8 cellular contexts compared by ENCODE assay signal in genomic region chr10:3811331-3811870, GRCh38. TPM values are rescaled to one million over a fixed set of nuclear protein-coding genes. Genes with fewer than 3 reads are reported as not detected.
A peak's percentile ranks its signal among the peaks of the same experiment; 100 is the strongest.
DNase-seq lines count a peak whose midpoint lies in the region; ATAC-seq and TF ChIP-seq lines count a peak whose summit lies in the region.

No MANE protein-coding gene starts in this region.

- no peaks in the 10 kb centered on the region for H4K20me1 ChIP-seq in smooth muscle cell (ENCODE audit: low read depth)

- DNase-seq in ELR (ENCODE audit: low read depth) (peak; percentile 70), Right ventricle myocardium superior (no peak), smooth muscle cell (lab: John Stamatoyannopoulos, UW; ENCODE audit: unreplicated experiment) (no peak), NCI-H2227 treated with DMSO at 0.1 percent for 48 hours (lab: John Stamatoyannopoulos, UW) (no peak), endodermal cell (no peak)

- H3K27me3 Mint-ChIP-seq in activated T-helper 17 cell treated with anti-CD3 and anti-CD28 coated beads, Interleukin-2, amount 50 U/mL, for 72 hours = no peaks in the 10 kb centered on the region
- no peaks in the 10 kb centered on the region for H3K27me3 Mint-ChIP-seq in endodermal cell (ENCODE audit: insufficient read depth)

- H3K79me2 ChIP-seq in smooth muscle cell (ENCODE audit: low read depth) = no peaks in the 10 kb centered on the region

- no peaks in the 10 kb centered on the region for H3K9me3 Mint-ChIP-seq in activated T-helper 17 cell treated with anti-CD3 and anti-CD28 coated beads, Interleukin-2, amount 50 U/mL, for 72 hours
- H3K9me3 Mint-ChIP-seq in endodermal cell = peaks cover 4% of the 10 kb centered on the region

- intact Hi-C loops in Right ventricle myocardium superior (cut with DNase I) = no loop called here

- TF ChIP-seq CTCF in smooth muscle cell (IDR thresholded peaks at IDR 0.05; ENCODE audit: borderline replicate concordance, insufficient read depth, poor library complexity, severe bottlenecking) = no peak
- no peak for TF ChIP-seq CTCF in endodermal cell (conservative IDR thresholded peaks at IDR 0.05)

- ATAC-seq in GM21576 (IDR thresholded peaks at IDR 0.05; ENCODE audit: unreplicated experiment) = peak; percentile 80
- ATAC-seq in activated T-helper 17 cell treated with anti-CD3 and anti-CD28 coated beads, Interleukin-2, amount 50 U/mL, for 72 hours (replicated peaks) = peak; percentile 53
- peak; percentile 68 for ATAC-seq in Right ventricle myocardium superior (ENCODE audit: poor library complexity)

- 54% methylated on average over 7 of the region's 7 CpGs for WGBS in smooth muscle cell (ENCODE audit: low lambda C conversion rate)
- WGBS in endodermal cell (ENCODE audit: insufficient coverage in 1 of 2, insufficient read length in 1 of 2), 2 experiments = 85 to 87% methylated on average over 7 of the region's 7 CpGs

- peak overlapping the region; percentile 13 for H2AFZ ChIP-seq in smooth muscle cell (ENCODE audit: low read depth)

- H3K36me3 ChIP-seq in KOPT-K1 (ENCODE audit: insufficient read depth, low read length) (no peaks in the 10 kb centered on the region), smooth muscle cell (ENCODE audit: low read depth) (no peaks in the 10 kb centered on the region), endodermal cell (ENCODE audit: control insufficient read depth, insufficient read depth, low read length) (no peaks in the 10 kb centered on the region)

- peaks cover 15% of the 10 kb centered on the region for H3K36me3 Mint-ChIP-seq in activated T-helper 17 cell treated with anti-CD3 and anti-CD28 coated beads, Interleukin-2, amount 50 U/mL, for 72 hours (ENCODE audit: low read depth)
- no peaks in the 10 kb centered on the region for H3K36me3 Mint-ChIP-seq in endodermal cell (ENCODE audit: low read depth)

- H3K4me2 ChIP-seq in smooth muscle cell = peak overlapping the region; percentile 65

- H3K4me1 ChIP-seq in smooth muscle cell (ENCODE audit: low read depth) (peaks cover 11% of the 10 kb centered on the region), endodermal cell (ENCODE audit: control insufficient read depth, insufficient read depth, low read length) (peaks cover 10% of the 10 kb centered on the region)

- no peaks in the 10 kb centered on the region for H3K27me3 ChIP-seq in smooth muscle cell (ENCODE audit: low read depth)
- H3K27me3 ChIP-seq in endodermal cell (ENCODE audit: control insufficient read depth, insufficient read depth, low read length, poor library complexity, severe bottlenecking) = no peaks in the 10 kb centered on the region

- no peak overlapping the region for H3K4me3 Mint-ChIP-seq in activated T-helper 17 cell treated with anti-CD3 and anti-CD28 coated beads, Interleukin-2, amount 50 U/mL, for 72 hours
- H3K4me3 Mint-ChIP-seq in endodermal cell = no peak overlapping the region

- no peak overlapping the region for H3K27ac Mint-ChIP-seq in activated T-helper 17 cell treated with anti-CD3 and anti-CD28 coated beads, Interleukin-2, amount 50 U/mL, for 72 hours
- no peak overlapping the region for H3K27ac Mint-ChIP-seq in endodermal cell

- H3F3A ChIP-seq in smooth muscle cell (ENCODE audit: low read depth) = peaks cover 17% of the 10 kb centered on the region

- H3K4me1 Mint-ChIP-seq in activated T-helper 17 cell treated with anti-CD3 and anti-CD28 coated beads, Interleukin-2, amount 50 U/mL, for 72 hours = peaks cover 54% of the 10 kb centered on the region
- H3K4me1 Mint-ChIP-seq in endodermal cell = peaks cover 56% of the 10 kb centered on the region

- peak overlapping the region; percentile 87 for H3K9ac ChIP-seq in smooth muscle cell (ENCODE audit: low read depth)
- H3K9ac ChIP-seq in endodermal cell (ENCODE audit: extremely low read depth, low read length, poor library complexity, severe bottlenecking) = no peak overlapping the region

- H3K4me3 ChIP-seq in smooth muscle cell = no peak overlapping the region
- H3K4me3 ChIP-seq in endodermal cell (ENCODE audit: low read length) = no peak overlapping the region

- H3K9me3 ChIP-seq in KOPT-K1 (ENCODE audit: insufficient read depth, low read length, poor library complexity, severe bottlenecking) (no peaks in the 10 kb centered on the region), smooth muscle cell (replicated peaks; ENCODE audit: low read depth) (no peaks in the 10 kb centered on the region), endodermal cell (ENCODE audit: control insufficient read depth, low read length) (no peaks in the 10 kb centered on the region)

- peak overlapping the region; percentile 99 for H3K27ac ChIP-seq in KOPT-K1 (ENCODE audit: low read depth, low read length, poor library complexity, severe bottlenecking)
- peak overlapping the region; percentile 100 for H3K27ac ChIP-seq in smooth muscle cell (ENCODE audit: low read depth)
- H3K27ac ChIP-seq in endodermal cell (ENCODE audit: low read depth, low read length) = no peak overlapping the region

RNA-seq across cellular contexts. Expression of gene KLF6, which starts 26.4 kb away (rescaled TPM):
- 100 to 1,000 TPM; 163 to 201 TPM for total RNA-seq in activated T-helper 17 cell treated with anti-CD3 and anti-CD28 coated beads, Interleukin-2, amount 50 U/mL, for 72 hours
- total RNA-seq in Right ventricle myocardium superior (60.2 TPM), smooth muscle cell (171 and 198 TPM in 2 replicates), endodermal cell (10 to 100 TPM; 59.0 to 71.2 TPM)
- polyA plus RNA-seq in smooth muscle cell = 519 and 728 TPM in 2 replicates
- 36.4 TPM for polyA plus RNA-seq in endodermal cell (2013, experiment 1 of 2)
- polyA plus RNA-seq in endodermal cell (2013, experiment 2 of 2) = 43.6 TPM
